8 cellular contexts compared by ENCODE assay signal in genomic region chr9:136133191-136133958, GRCh38. TPM values are rescaled to one million over a fixed set of nuclear protein-coding genes. Genes with fewer than 3 reads are reported as not detected.
DNase-seq lines count a peak whose midpoint lies in the region; ATAC-seq and TF ChIP-seq lines count a peak whose summit lies in the region.

No MANE protein-coding gene starts in this region.

- H3K9me3 Mint-ChIP-seq in WTC11, result no peaks in the 10 kb centered on the region

- peak overlapping the region; percentile 67 for H3K4me3 Mint-ChIP-seq in WTC11

- H3K27me3 ChIP-seq in rectal smooth muscle tissue (ENCODE audit: control insufficient read depth, insufficient read depth, low read length), result peaks cover 44% of the 10 kb centered on the region

- intact Hi-C loops in head of caudate nucleus (cut with DNase I), result no loop called here

- ATAC-seq in WTC11, result peak; percentile 84
- no peak for ATAC-seq in HG02610 (IDR thresholded peaks at IDR 0.05; ENCODE audit: unreplicated experiment)

- H3K36me3 Mint-ChIP-seq in WTC11, result no peaks in the 10 kb centered on the region

- no peak overlapping the region for H3K27ac ChIP-seq in rectal smooth muscle tissue (ENCODE audit: low read depth, low read length)

- H3K27ac Mint-ChIP-seq in WTC11, result no peak overlapping the region

- CTCF ChIA-PET in WTC11 (lab: Charles Lee), result interaction anchor here (0.6 to 2.1 kb wide), 34 partner anchors 8 to 625 kb away, joined by 3 to 15 read pairs (median 5); partner anchors contain the start of genes DNLZ, LCN8 and NACC2

- POLR2A ChIA-PET in WTC11 (lab: Charles Lee), result no interaction called here

- TF ChIP-seq CTCF in WTC11 (IDR thresholded peaks at IDR 0.05), result no peak

- H3K4me1 ChIP-seq in rectal smooth muscle tissue (ENCODE audit: control insufficient read depth, insufficient read depth, low read length), result no peaks in the 10 kb centered on the region

- peak; percentile 46 for DNase-seq in AG08395 (ENCODE audit: low spot score)
- DNase-seq in GM19238 (ENCODE audit: insufficient read length, low spot score), result peak; percentile 43
- peak; percentile 79 for DNase-seq in WTC11 (ENCODE audit: low spot score)
- peak in 25 of 42 donors; percentile 19 to 69 (median 46) for DNase-seq in head of caudate nucleus
- DNase-seq in DMS79 treated with DMSO at 0.1 percent for 48 hours (lab: John Stamatoyannopoulos, UW), result no peak
- DNase-seq in central memory CD4-positive, alpha-beta T cell, result no peak

- H3K4me1 Mint-ChIP-seq in WTC11, result peaks cover 14% of the 10 kb centered on the region

- no peak overlapping the region for H3K9ac ChIP-seq in rectal smooth muscle tissue (ENCODE audit: low read length)

- H3K4me3 ChIP-seq in rectal smooth muscle tissue (ENCODE audit: low read length), result peak overlapping the region; percentile 15

- peaks cover 16% of the 10 kb centered on the region for H3K27me3 Mint-ChIP-seq in WTC11 (ENCODE audit: low read depth)

- H3K36me3 ChIP-seq in rectal smooth muscle tissue (ENCODE audit: control insufficient read depth, insufficient read depth, low read length), result no peaks in the 10 kb centered on the region

TF ChIP-seq in WTC11, 78 proteins besides CTCF, POLR2A, EP300 and RAD21:
- TF ChIP-seq ZNF416 (CRISPR knock-in tag; IDR thresholded peaks at IDR 0.05) (no peak), ZNF423 (CRISPR knock-in tag; IDR thresholded peaks at IDR 0.05) (0 out of 2 replicates have a peak, but pooled peaks have one; percentile 42), HMGXB4 (CRISPR knock-in tag; IDR thresholded peaks at IDR 0.05) (peak; percentile 40), ZNF138 (CRISPR knock-in tag; conservative IDR thresholded peaks at IDR 0.05) (0 out of 2 replicates have a peak, but pooled peaks have one; percentile 24)
- TF ChIP-seq, protein P1, sequence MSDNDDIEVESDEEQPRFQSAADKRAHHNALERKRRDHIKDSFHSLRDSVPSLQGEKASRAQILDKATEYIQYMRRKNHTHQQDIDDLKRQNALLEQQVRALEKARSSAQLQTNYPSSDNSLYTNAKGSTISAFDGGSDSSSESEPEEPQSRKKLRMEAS (CRISPR knock-in tag; IDR thresholded peaks at IDR 0.05), result peak; percentile 65; the same call in 1 of the 2 replicates

RNA-seq across cellular contexts. Expression of gene TMEM250, which starts 14.7 kb away (rescaled TPM):
- total RNA-seq in WTC11 (2021), result 39.4 to 41.0 TPM (median 39.5 TPM) in 3 replicates

RNA-seq across cellular contexts. Expression of gene NACC2, which starts 38.3 kb away (rescaled TPM):
- total RNA-seq in WTC11 (2021), result 14.1 to 17.1 TPM (median 14.5 TPM) in 3 replicates

Comparison
In these comparisons a context has a peak if more than half of its experiments do, and no peak if none do; other contexts are left out.
1. DNase-seq: peak in AG08395 (single experiment), GM19238 (single experiment), WTC11 (single experiment) and head of caudate nucleus (25 of 42); none in DMS79 treated with DMSO at 0.1 percent for 48 hours (single experiment) and central memory CD4-positive, alpha-beta T cell (single experiment).